28 cellular contexts compared by ENCODE assay signal in the genomic region with DNA sequence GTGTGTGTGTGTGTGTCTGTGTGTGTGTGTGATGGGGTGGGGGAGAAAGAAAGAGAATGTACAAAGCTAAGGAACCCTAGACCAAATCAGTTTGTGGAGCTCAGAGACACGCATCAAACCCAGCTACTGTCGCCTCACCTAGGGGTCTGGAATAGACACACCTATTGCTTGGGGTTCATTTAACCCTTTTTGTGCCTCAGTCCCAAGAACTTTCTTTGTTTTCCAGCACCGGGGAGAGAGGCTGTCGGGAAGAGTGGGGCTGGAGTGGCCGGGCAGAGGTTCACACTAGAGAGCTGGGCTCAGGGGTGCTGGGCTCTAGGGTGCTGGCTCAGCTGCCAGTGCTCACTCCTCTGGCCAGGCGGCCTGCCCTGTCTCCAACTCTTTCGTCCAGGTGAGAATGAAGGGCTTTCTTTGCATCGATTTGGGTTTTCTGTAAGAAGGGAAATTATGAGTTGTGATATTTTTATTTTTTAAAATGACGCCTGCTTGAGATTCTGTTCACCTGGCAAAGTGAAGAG.
DNase-seq lines count a peak whose midpoint lies in the region; ATAC-seq, FAIRE-seq and TF ChIP-seq lines count a peak whose summit lies in the region.
"Had no signal": no experiment of that assay in that cellular context is flagged by ENCODE, and none has a peak within 500 bp of the region (broad histone marks: within the 10 kb centered on the region; RNA-seq: fewer than 3 reads in every experiment).

No MANE protein-coding gene starts in this region.

- H3K79me1 ChIP-seq in H1 (ENCODE audit: low read depth, low read length): no peaks in the 10 kb centered on the region

- no peak overlapping the region for H3K9ac ChIP-seq in H1 (replicated peaks in 1 of 4; ENCODE audit: extremely low read depth in 1 of 4, low read depth in 3 of 4, low read length in 3 of 4)

- no peak overlapping the region for H4K5ac ChIP-seq in H1 (ENCODE audit: insufficient read length, low read depth, low read length)

- H3K27ac ChIP-seq in cardiac muscle cell (peak overlapping the region; percentile 88), H1 (ENCODE audit: low read depth, low read length) (no peak overlapping the region), ascending aorta (no peak overlapping the region)
- H3K27ac ChIP-seq: esophagus squamous epithelium, gastroesophageal sphincter, left ventricle myocardium inferior, right atrium auricular region, SK-N-MC had no signal

- peaks cover 0 to 10% (median 2%) of the 10 kb centered on the region in 9 donors for H3K9me3 Mint-ChIP-seq in naive thymus-derived CD8-positive, alpha-beta T cell
- no peaks in the 10 kb centered on the region for H3K9me3 Mint-ChIP-seq in type B pancreatic cell
- H3K9me3 Mint-ChIP-seq: activated CD4-positive, alpha-beta memory T cell treated with anti-CD3 and anti-CD28 coated beads for 36 hours had no signal

- H2BK20ac ChIP-seq in H1 (ENCODE audit: low read length): no peak overlapping the region

- no peak overlapping the region for H2BK15ac ChIP-seq in H1 (ENCODE audit: low read length)

- no peaks in the 10 kb centered on the region for H3K9me3 ChIP-seq in cardiac muscle cell (ENCODE audit: low read depth)
- H3K9me3 ChIP-seq in H1 (ENCODE audit: insufficient read depth in 2 of 2, low read depth in 1 of 2, low read length in 1 of 2): no peaks in the 10 kb centered on the region
- no peaks in the 10 kb centered on the region for H3K9me3 ChIP-seq in ascending aorta
- H3K9me3 ChIP-seq: esophagus squamous epithelium, gastroesophageal sphincter, left ventricle myocardium inferior, right atrium auricular region had no signal

- peaks cover 31 to 91% (median 72%) of the 10 kb centered on the region in 5 donors for H3K27me3 Mint-ChIP-seq in naive thymus-derived CD8-positive, alpha-beta T cell
- peaks cover 75% of the 10 kb centered on the region for H3K27me3 Mint-ChIP-seq in type B pancreatic cell

- H3K4me1 Mint-ChIP-seq in naive thymus-derived CD8-positive, alpha-beta T cell: peaks cover 5 to 24% (median 13%) of the 10 kb centered on the region in 4 donors
- peaks cover 39% of the 10 kb centered on the region for H3K4me1 Mint-ChIP-seq in type B pancreatic cell (ENCODE audit: unreplicated experiment)
- H3K4me1 Mint-ChIP-seq: immature natural killer cell had no signal

- no peak overlapping the region for H2BK5ac ChIP-seq in H1 (ENCODE audit: low read depth, low read length)

- H3K4me1 ChIP-seq in cardiac muscle cell (ENCODE audit: low read depth) (peaks cover 78% of the 10 kb centered on the region), H1 (replicated peaks in 1 of 4; ENCODE audit: control insufficient read depth in 3 of 4, insufficient read depth in 4 of 4, low read length in 3 of 4) (peaks cover 8 to 39% (median 24%) of the 10 kb centered on the region in 4 experiments), ascending aorta (peaks cover 0 to 8% of the 10 kb centered on the region in 2 donors)

- H3K23me2 ChIP-seq in H1 (ENCODE audit: low read depth, low read length): peaks cover 14% of the 10 kb centered on the region

- H3K14ac ChIP-seq in H1 (ENCODE audit: insufficient read length): no peak overlapping the region

- ATAC-seq in Right ventricle myocardium superior (ENCODE audit: poor library complexity): no peak
- no peak for ATAC-seq in naive thymus-derived CD8-positive, alpha-beta T cell
- no peak for ATAC-seq in GM21529 (IDR thresholded peaks at IDR 0.05; ENCODE audit: unreplicated experiment)
- ATAC-seq: gastroesophageal sphincter had no signal

- no peak overlapping the region for H2AFZ ChIP-seq in H1 (ENCODE audit: low read length)

- H2AK5ac ChIP-seq in H1 (ENCODE audit: low read depth, low read length): no peak overlapping the region

- peaks cover 0 to 8% (median under 1%) of the 10 kb centered on the region in 3 donors for H3K36me3 Mint-ChIP-seq in naive thymus-derived CD8-positive, alpha-beta T cell
- peaks cover 11% of the 10 kb centered on the region for H3K36me3 Mint-ChIP-seq in type B pancreatic cell
- H3K36me3 Mint-ChIP-seq: activated CD4-positive, alpha-beta memory T cell treated with anti-CD3 and anti-CD28 coated beads for 36 hours had no signal

- CTCF ChIA-PET in H1 (lab: Charles Lee; ENCODE audit: partially characterized antibody): interaction anchor here (0.7 to 9.3 kb wide), 12 partner anchors 13 to 994 kb away, joined by 3 to 130 read pairs (median 3); a partner anchor contains a TSS

- H2BK12ac ChIP-seq in H1 (ENCODE audit: low read depth, low read length): no peak overlapping the region

- H3K36me3 ChIP-seq in cardiac muscle cell (no peaks in the 10 kb centered on the region), H1 (ENCODE audit: control insufficient read depth in 2 of 4, insufficient read depth in 4 of 4, low read length in 3 of 4) (no peaks in the 10 kb centered on the region), ascending aorta (no peaks in the 10 kb centered on the region)
- H3K36me3 ChIP-seq: esophagus squamous epithelium, gastroesophageal sphincter, left ventricle myocardium inferior, right atrium auricular region, WERI-Rb-1 had no signal

- intact Hi-C loops in Right ventricle myocardium superior (cut with DNase I): no loop called here
- intact Hi-C loops in ascending aorta (cut with DNase I): no loop called here

- no peak for TF ChIP-seq POLR2A in H1 (IDR thresholded peaks at IDR 0.05; ENCODE audit: control extremely low read depth in 1 of 2, low read depth in 2 of 2, low read length in 2 of 2)

- DNase-seq in cardiac muscle cell (ENCODE audit: low read depth in 1 of 2, low spot score in 1 of 2) (no peak), Right ventricle myocardium superior (no peak), H1 (ENCODE audit: low read depth in 1 of 2, low spot score in 2 of 2) (no peak), type B pancreatic cell (ENCODE audit: extremely low spot score, unreplicated experiment) (no peak), ascending aorta (ENCODE audit: low spot score in 2 of 2) (no peak), hippocampal formation (lab: John Stamatoyannopoulos, UW) (no peak)
- no peak for DNase-seq in naive thymus-derived CD8-positive, alpha-beta T cell
- DNase-seq: activated CD4-positive, alpha-beta memory T cell treated with anti-CD3 and anti-CD28 coated beads for 36 hours; activated naive CD4-positive, alpha-beta T cell; anterior cingulate cortex; Calu3; cerebellar nuclear complex; esophagus squamous epithelium; GOT3; immature natural killer cell; left ventricle myocardium inferior; NCI-H1092; NCI-H2081; NCI-H446 treated with DMSO at 0.1 percent for 48 hours; NK-92 treated with Interleukin-12 subunit alpha and Interleukin-12 subunit beta, amount 100 ng/mL, for 24 hours; nucleus accumbens; stimulated activated CD8-positive, alpha-beta memory T cell treated with anti-CD3 and anti-CD28 coated beads, Interleukin-4, amount 100 ng/mL, for 48 hours; WERI-Rb-1 had no signal

- POLR2A ChIA-PET in H1 (lab: Charles Lee; ENCODE audit: partially characterized antibody): interaction anchor here (0.7 to 1.3 kb wide), 4 partner anchors 215 to 224 kb away, joined by 3 to 5 read pairs (median 4); no protein-coding TSS in a partner anchor
- POLR2A ChIA-PET in naive thymus-derived CD8-positive, alpha-beta T cell (lab: Charles Lee): no interaction called here

- no peak overlapping the region for H3K23ac ChIP-seq in H1 (ENCODE audit: insufficient read length)

- H4K20me1 ChIP-seq in H1 (replicated peaks in 1 of 2; ENCODE audit: control insufficient read depth in 1 of 2, insufficient read depth in 2 of 2, low read length in 2 of 2): peaks cover 0 to 6% of the 10 kb centered on the region in 2 experiments

- no peak overlapping the region for H3K18ac ChIP-seq in H1 (ENCODE audit: extremely low read depth, low read length)

- WGBS in H1 (ENCODE audit: extremely low coverage in 1 of 2, insufficient coverage in 1 of 2, insufficient read length in 1 of 2, insufficient replicate concordance in 2 of 2, low coverage in 1 of 2, low lambda C conversion rate in 2 of 2, missing lambda C conversion rate in 1 of 2), 2 experiments: 9% methylated on average over 9 of the region's 9 CpGs; no CpG with 5 or more reads in 1 of the 2 experiments

- no peak overlapping the region for H3K27ac Mint-ChIP-seq in naive thymus-derived CD8-positive, alpha-beta T cell
- H3K27ac Mint-ChIP-seq in type B pancreatic cell: no peak overlapping the region
- H3K27ac Mint-ChIP-seq: activated CD4-positive, alpha-beta memory T cell treated with anti-CD3 and anti-CD28 coated beads for 36 hours; immature natural killer cell had no signal

- H3K4me3 Mint-ChIP-seq in naive thymus-derived CD8-positive, alpha-beta T cell: peak overlapping the region in 6 of 10 donors; percentile 33 to 63 (median 50)
- H3K4me3 Mint-ChIP-seq in type B pancreatic cell: peak overlapping the region; percentile 76
- H3K4me3 Mint-ChIP-seq: immature natural killer cell had no signal

- H3K4me2 ChIP-seq in H1 (ENCODE audit: insufficient read depth in 1 of 2, low read depth in 2 of 2, low read length in 2 of 2): peak overlapping the region; percentile 86 to 92

- TF ChIP-seq EP300 in H1 (IDR thresholded peaks at IDR 0.05; ENCODE audit: borderline replicate concordance in 1 of 2, low read depth in 2 of 2, low read length in 2 of 2): no peak

- no peak overlapping the region for H4K91ac ChIP-seq in H1 (replicated peaks; ENCODE audit: insufficient read length, low read length)

- H3K4ac ChIP-seq in H1 (replicated peaks; ENCODE audit: insufficient read length, low read depth, low read length): no peak overlapping the region

- H3K4me3 ChIP-seq in cardiac muscle cell (peak overlapping the region; percentile 28), H1 (ENCODE audit: extremely low read depth in 1 of 4, insufficient read depth in 2 of 4, low read depth in 3 of 4, low read length in 4 of 4) (peak overlapping the region; percentile 26 to 62 (median 44); a peak in 5 of 8 replicates), ascending aorta (peak overlapping the region in 1 of 2 donors; percentile 48)
- H3K4me3 ChIP-seq: SK-N-MC had no signal

- no peak for TF ChIP-seq CTCF in cardiac muscle cell (IDR thresholded peaks at IDR 0.05; ENCODE audit: low read depth, low read length)
- TF ChIP-seq CTCF in H1 (IDR thresholded peaks at IDR 0.05; ENCODE audit: control extremely low read depth in 1 of 3, insufficient read depth in 1 of 3, low read depth in 1 of 3, low read length in 3 of 3): no peak
- TF ChIP-seq CTCF in type B pancreatic cell (conservative IDR thresholded peaks at IDR 0.05): no peak
- TF ChIP-seq CTCF in ascending aorta (IDR thresholded peaks at IDR 0.05): no peak

- TF ChIP-seq RAD21 in H1 (IDR thresholded peaks at IDR 0.05 in 1 of 2, conservative IDR thresholded peaks at IDR 0.05 in 1 of 2; ENCODE audit: low read depth in 2 of 2, low read length in 2 of 2): no peak

- H3K27me3 ChIP-seq in cardiac muscle cell (no peaks in the 10 kb centered on the region), H1 (replicated peaks in 1 of 4; ENCODE audit: control insufficient read depth in 3 of 4, extremely low read depth in 1 of 4, insufficient read depth in 3 of 4, low read length in 3 of 4) (peaks cover 46 to 69% (median 62%) of the 10 kb centered on the region in 4 experiments), ascending aorta (no peaks in the 10 kb centered on the region)

- H4K8ac ChIP-seq in H1 (ENCODE audit: extremely low read depth, insufficient read depth, low read length): no peak overlapping the region

- no peak overlapping the region for H2BK120ac ChIP-seq in H1 (replicated peaks; ENCODE audit: low read depth, low read length)

- no peaks in the 10 kb centered on the region for H3K79me2 ChIP-seq in H1 (ENCODE audit: control insufficient read depth in 1 of 2, insufficient read depth in 2 of 2, low read length in 2 of 2)

- FAIRE-seq in H1 (lab: Jason Lieb, UNC): no peak
- FAIRE-seq: A204.1 had no signal

- H3K56ac ChIP-seq in H1 (replicated peaks; ENCODE audit: insufficient read length, low read depth, low read length): no peak overlapping the region
